1 cellular context compared by ENCODE assay signal in the genomic region with DNA sequence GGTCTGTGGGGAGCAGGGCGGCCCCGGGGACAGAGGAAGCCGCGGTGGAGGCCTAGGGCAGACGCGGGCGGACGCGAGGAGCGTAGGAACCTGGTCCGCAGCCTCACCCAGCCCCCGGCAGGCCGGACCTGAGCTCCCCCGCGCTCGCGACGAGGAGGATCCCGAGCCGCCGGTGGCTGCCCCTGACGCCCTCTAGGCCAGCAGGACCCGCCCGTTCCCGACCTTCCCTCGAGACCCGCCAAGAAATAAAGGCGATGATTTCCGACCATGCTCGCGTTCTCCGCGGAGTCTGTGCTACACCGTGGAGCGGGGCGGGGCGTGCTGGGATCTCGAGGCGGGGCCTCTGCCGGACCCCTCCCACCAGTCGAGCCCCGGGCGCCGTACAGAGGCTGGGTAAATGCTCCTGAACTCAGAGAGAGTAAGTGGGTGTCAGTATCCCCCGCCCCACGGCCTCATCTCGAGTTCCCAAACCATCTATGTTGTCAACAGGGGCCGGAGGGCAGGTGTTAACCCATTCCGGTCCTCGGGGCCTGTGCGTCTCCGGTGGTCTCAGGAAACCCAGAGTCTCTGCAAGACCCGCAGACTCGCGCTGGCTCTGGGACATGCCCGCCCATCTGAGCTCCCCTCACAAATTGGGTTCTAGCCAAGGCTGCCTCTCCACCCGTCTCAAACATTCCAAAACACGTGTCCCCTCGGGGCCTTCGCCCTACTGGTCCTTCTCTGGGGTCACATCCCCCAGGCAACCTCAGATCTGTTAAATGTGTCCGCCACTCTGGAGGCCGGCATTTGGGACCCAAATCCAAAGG.
TF ChIP-seq lines count a peak whose summit lies in the region.

No MANE protein-coding gene starts in this region.

TF ChIP-seq in HEK293, 187 proteins besides CTCF, POLR2A, EP300 and RAD21 (continued from another document and continues in another):
- no peak for TF ChIP-seq ATF2 (tag by site-specific recombination; IDR thresholded peaks at IDR 0.05; ENCODE audit: low read depth)
- TF ChIP-seq ZNF335 (tag by site-specific recombination; conservative IDR thresholded peaks at IDR 0.05): peak; percentile 65
- no peak for TF ChIP-seq ZNF473 (tag by site-specific recombination; IDR thresholded peaks at IDR 0.05)
- TF ChIP-seq ZNF174 (tag by site-specific recombination; IDR thresholded peaks at IDR 0.05): no peak
- TF ChIP-seq PATZ1 (tag by site-specific recombination; IDR thresholded peaks at IDR 0.05): peak; percentile 9; the same call in 1 of the 2 replicates
- no peak for TF ChIP-seq ZBTB8A (tag by site-specific recombination; IDR thresholded peaks at IDR 0.05)
- peak; percentile 61 for TF ChIP-seq SP2 (tag by site-specific recombination; IDR thresholded peaks at IDR 0.05)
- TF ChIP-seq, protein P1, sequence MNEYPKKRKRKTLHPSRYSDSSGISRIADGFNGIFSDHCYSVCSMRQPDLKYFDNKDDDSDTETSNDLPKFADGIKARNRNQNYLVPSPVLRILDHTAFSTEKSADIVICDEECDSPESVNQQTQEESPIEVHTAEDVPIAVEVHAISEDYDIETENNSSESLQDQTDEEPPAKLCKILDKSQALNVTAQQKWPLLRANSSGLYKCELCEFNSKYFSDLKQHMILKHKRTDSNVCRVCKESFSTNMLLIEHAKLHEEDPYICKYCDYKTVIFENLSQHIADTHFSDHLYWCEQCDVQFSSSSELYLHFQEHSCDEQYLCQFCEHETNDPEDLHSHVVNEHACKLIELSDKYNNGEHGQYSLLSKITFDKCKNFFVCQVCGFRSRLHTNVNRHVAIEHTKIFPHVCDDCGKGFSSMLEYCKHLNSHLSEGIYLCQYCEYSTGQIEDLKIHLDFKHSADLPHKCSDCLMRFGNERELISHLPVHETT (tag by site-specific recombination; IDR thresholded peaks at IDR 0.05): no peak
- no peak for TF ChIP-seq ZNF221 (tag by site-specific recombination; IDR thresholded peaks at IDR 0.05; ENCODE audit: borderline replicate concordance)
- peak; percentile 43 for TF ChIP-seq ZBTB26 (tag by site-specific recombination; optimal IDR thresholded peaks at IDR 0.05)
- TF ChIP-seq ZFP3 (tag by site-specific recombination; IDR thresholded peaks at IDR 0.05; ENCODE audit: low read depth): no peak
- no peak for TF ChIP-seq HOXC10 (CRISPR knock-in tag; IDR thresholded peaks at IDR 0.05)
- TF ChIP-seq ZNF214 (tag by site-specific recombination; IDR thresholded peaks at IDR 0.05; ENCODE audit: borderline replicate concordance): no peak
- TF ChIP-seq ZSCAN5A (tag by site-specific recombination; IDR thresholded peaks at IDR 0.05): no peak
- TF ChIP-seq ZNF10 (tag by site-specific recombination; IDR thresholded peaks at IDR 0.05): no peak
- TF ChIP-seq ZNF792 (tag by site-specific recombination; IDR thresholded peaks at IDR 0.05): no peak
- TF ChIP-seq ZBTB11 (tag by site-specific recombination; conservative IDR thresholded peaks at IDR 0.05; ENCODE audit: low read depth): peak; percentile 87
- TF ChIP-seq ZNF629 (tag by site-specific recombination; IDR thresholded peaks at IDR 0.05): no peak
- TF ChIP-seq, protein P2, sequence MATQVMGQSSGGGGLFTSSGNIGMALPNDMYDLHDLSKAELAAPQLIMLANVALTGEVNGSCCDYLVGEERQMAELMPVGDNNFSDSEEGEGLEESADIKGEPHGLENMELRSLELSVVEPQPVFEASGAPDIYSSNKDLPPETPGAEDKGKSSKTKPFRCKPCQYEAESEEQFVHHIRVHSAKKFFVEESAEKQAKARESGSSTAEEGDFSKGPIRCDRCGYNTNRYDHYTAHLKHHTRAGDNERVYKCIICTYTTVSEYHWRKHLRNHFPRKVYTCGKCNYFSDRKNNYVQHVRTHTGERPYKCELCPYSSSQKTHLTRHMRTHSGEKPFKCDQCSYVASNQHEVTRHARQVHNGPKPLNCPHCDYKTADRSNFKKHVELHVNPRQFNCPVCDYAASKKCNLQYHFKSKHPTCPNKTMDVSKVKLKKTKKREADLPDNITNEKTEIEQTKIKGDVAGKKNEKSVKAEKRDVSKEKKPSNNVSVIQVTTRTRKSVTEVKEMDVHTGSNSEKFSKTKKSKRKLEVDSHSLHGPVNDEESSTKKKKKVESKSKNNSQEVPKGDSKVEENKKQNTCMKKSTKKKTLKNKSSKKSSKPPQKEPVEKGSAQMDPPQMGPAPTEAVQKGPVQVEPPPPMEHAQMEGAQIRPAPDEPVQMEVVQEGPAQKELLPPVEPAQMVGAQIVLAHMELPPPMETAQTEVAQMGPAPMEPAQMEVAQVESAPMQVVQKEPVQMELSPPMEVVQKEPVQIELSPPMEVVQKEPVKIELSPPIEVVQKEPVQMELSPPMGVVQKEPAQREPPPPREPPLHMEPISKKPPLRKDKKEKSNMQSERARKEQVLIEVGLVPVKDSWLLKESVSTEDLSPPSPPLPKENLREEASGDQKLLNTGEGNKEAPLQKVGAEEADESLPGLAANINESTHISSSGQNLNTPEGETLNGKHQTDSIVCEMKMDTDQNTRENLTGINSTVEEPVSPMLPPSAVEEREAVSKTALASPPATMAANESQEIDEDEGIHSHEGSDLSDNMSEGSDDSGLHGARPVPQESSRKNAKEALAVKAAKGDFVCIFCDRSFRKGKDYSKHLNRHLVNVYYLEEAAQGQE (tag by site-specific recombination; IDR thresholded peaks at IDR 0.05): no peak
- no peak for TF ChIP-seq YY2 (tag by site-specific recombination; IDR thresholded peaks at IDR 0.05)
- TF ChIP-seq EGR2 (tag by site-specific recombination; IDR thresholded peaks at IDR 0.05; ENCODE audit: low read depth): no peak
- TF ChIP-seq ZNF19 (tag by site-specific recombination; IDR thresholded peaks at IDR 0.05; ENCODE audit: low read depth): no peak
- TF ChIP-seq ZFP37 (tag by site-specific recombination; IDR thresholded peaks at IDR 0.05): no peak
- TF ChIP-seq ZNF785 (tag by site-specific recombination; IDR thresholded peaks at IDR 0.05): no peak
- TF ChIP-seq ZBTB49 (tag by site-specific recombination; IDR thresholded peaks at IDR 0.05; ENCODE audit: low read depth): no peak
- TF ChIP-seq ZNF549 (tag by site-specific recombination; IDR thresholded peaks at IDR 0.05): no peak
- no peak for TF ChIP-seq ZNF311 (tag by site-specific recombination; IDR thresholded peaks at IDR 0.05; ENCODE audit: borderline replicate concordance)
- TF ChIP-seq ZNF155 (tag by site-specific recombination; IDR thresholded peaks at IDR 0.05): no peak
- no peak for TF ChIP-seq ZNF670 (tag by site-specific recombination; IDR thresholded peaks at IDR 0.05; ENCODE audit: low read depth)
- TF ChIP-seq, protein P3, sequence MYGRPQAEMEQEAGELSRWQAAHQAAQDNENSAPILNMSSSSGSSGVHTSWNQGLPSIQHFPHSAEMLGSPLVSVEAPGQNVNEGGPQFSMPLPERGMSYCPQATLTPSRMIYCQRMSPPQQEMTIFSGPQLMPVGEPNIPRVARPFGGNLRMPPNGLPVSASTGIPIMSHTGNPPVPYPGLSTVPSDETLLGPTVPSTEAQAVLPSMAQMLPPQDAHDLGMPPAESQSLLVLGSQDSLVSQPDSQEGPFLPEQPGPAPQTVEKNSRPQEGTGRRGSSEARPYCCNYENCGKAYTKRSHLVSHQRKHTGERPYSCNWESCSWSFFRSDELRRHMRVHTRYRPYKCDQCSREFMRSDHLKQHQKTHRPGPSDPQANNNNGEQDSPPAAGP (tag by site-specific recombination; IDR thresholded peaks at IDR 0.05): no peak
- no peak for TF ChIP-seq ZNF394 (tag by site-specific recombination; IDR thresholded peaks at IDR 0.05; ENCODE audit: borderline replicate concordance)
